8 cellular contexts compared by ENCODE assay signal in genomic region chr7:97117035-97117371, GRCh38. TPM values are rescaled to one million over a fixed set of nuclear protein-coding genes. Genes with fewer than 3 reads are reported as not detected.
DNase-seq lines count a peak whose midpoint lies in the region; FAIRE-seq and TF ChIP-seq lines count a peak whose summit lies in the region.

No MANE protein-coding gene starts in this region.

- 62 to 73% (median 66%) methylated on average over 9 of the region's 9 CpGs for WGBS in stomach, 5 donors

- no peak for FAIRE-seq in D721Med (lab: Jason Lieb, UNC)

- no peaks in the 10 kb centered on the region for H3K9me3 Mint-ChIP-seq in HFFc6

- H3K36me3 Mint-ChIP-seq in HFFc6 (ENCODE audit: low read depth) = 0 out of 2 replicates have a peak, but pooled peaks cover 4% of the 10 kb centered on the region

- no peaks in the 10 kb centered on the region for H3K9me3 ChIP-seq in adipocyte (ENCODE audit: control insufficient read depth, low read length)
- no peaks in the 10 kb centered on the region for H3K9me3 ChIP-seq in iPS-18c (ENCODE audit: control insufficient read depth, insufficient read depth, low read length)
- no peaks in the 10 kb centered on the region for H3K9me3 ChIP-seq in stomach

- H3K4me1 Mint-ChIP-seq in HFFc6 (ENCODE audit: low read depth) = peaks cover 46% of the 10 kb centered on the region

- no peak for TF ChIP-seq POLR2A in stomach (IDR thresholded peaks at IDR 0.05)

- H3K27ac Mint-ChIP-seq in HFFc6 = peak overlapping the region; percentile 98

- no peaks in the 10 kb centered on the region for H3K27me3 ChIP-seq in adipocyte (replicated peaks; ENCODE audit: control insufficient read depth, insufficient read depth, low read length)
- no peaks in the 10 kb centered on the region for H3K27me3 ChIP-seq in stomach

- TF ChIP-seq EP300 in stomach (IDR thresholded peaks at IDR 0.05) = no peak

- no peaks in the 10 kb centered on the region for H3K36me3 ChIP-seq in adipocyte (ENCODE audit: control insufficient read depth, insufficient read depth, low read length, severe bottlenecking)
- no peaks in the 10 kb centered on the region for H3K36me3 ChIP-seq in stomach

- no peak for DNase-seq in HFFc6
- DNase-seq in adipocyte (ENCODE audit: low read depth) = no peak
- no peak for DNase-seq in stomach
- DNase-seq in D721Med (ENCODE audit: insufficient read length, low spot score) = no peak
- DNase-seq in NCI-H2196 (lab: John Stamatoyannopoulos, UW; ENCODE audit: unreplicated experiment) = no peak
- DNase-seq in activated CD8-positive, alpha-beta memory T cell treated with anti-CD3 and anti-CD28 coated beads, Interleukin-2, amount 50 U/mL, for 4 hours = no peak
- DNase-seq in SKM-1 (lab: John Stamatoyannopoulos, UW; ENCODE audit: unreplicated experiment) = no peak

- TF ChIP-seq CTCF in HFFc6 (IDR thresholded peaks at IDR 0.05) (no peak), stomach (IDR thresholded peaks at IDR 0.05) (no peak), D721Med (IDR thresholded peaks at IDR 0.05; ENCODE audit: insufficient read depth, missing control alignments) (no peak)

- H3K4me3 Mint-ChIP-seq in HFFc6 = peak overlapping the region; percentile 99

- intact Hi-C loops in stomach (cut with DNase I; ENCODE audit: low total_unique reads) = no loop called here

- peak overlapping the region; percentile 61 to 90 (median 86) for H3K27ac ChIP-seq in stomach

- H3K4me1 ChIP-seq in adipocyte (ENCODE audit: control insufficient read depth, insufficient read depth, low read length) = peaks cover 11% of the 10 kb centered on the region
- peaks cover 0 to 21% (median 12%) of the 10 kb centered on the region in 4 donors for H3K4me1 ChIP-seq in stomach

- no peaks in the 10 kb centered on the region; the same call in 1 of the 2 replicates for H3K27me3 Mint-ChIP-seq in HFFc6 (ENCODE audit: insufficient read depth)

- H3K4me3 ChIP-seq in adipocyte (ENCODE audit: low read length) (peak overlapping the region; percentile 92), iPS-18c (ENCODE audit: insufficient read depth, low read depth, low read length) (peak overlapping the region; percentile 40; the same call in 1 of the 2 replicates), stomach (peak overlapping the region; percentile 67 to 89 (median 72))

- peak overlapping the region; percentile 87 for H3K9ac ChIP-seq in adipocyte (ENCODE audit: low read length)

RNA-seq across cellular contexts. Expression of gene SDHAF3, which starts 0.5 kb away (rescaled TPM):
- total RNA-seq in HFFc6 (2021; fragmentation: NEBNext Ultra II Directional; extraction: Animal tissue kit (Norgen Biotek cat#: 25700)) = 10 to 100 TPM; 10.9 to 17.9 (median 14.8) TPM
- 10 to 100 TPM in 1 of 5 donors, 1 to 10 TPM in 4; 2.9 to 11.7 (median 4.3) TPM for total RNA-seq in stomach
- polyA plus RNA-seq in stomach = 10 to 100 TPM in 2 of 3 donors, 1 to 10 TPM in 1; 8.5 to 18.2 (median 14.1) TPM

Comparison
In these comparisons a context has a peak if more than half of its experiments do, and no peak if none do; other contexts are left out.
1. H3K4me3 ChIP-seq: peak in every context shown above with its lines; median percentile 92 in adipocyte; 72 in stomach; 40 in iPS-18c.